In the genomic region with DNA sequence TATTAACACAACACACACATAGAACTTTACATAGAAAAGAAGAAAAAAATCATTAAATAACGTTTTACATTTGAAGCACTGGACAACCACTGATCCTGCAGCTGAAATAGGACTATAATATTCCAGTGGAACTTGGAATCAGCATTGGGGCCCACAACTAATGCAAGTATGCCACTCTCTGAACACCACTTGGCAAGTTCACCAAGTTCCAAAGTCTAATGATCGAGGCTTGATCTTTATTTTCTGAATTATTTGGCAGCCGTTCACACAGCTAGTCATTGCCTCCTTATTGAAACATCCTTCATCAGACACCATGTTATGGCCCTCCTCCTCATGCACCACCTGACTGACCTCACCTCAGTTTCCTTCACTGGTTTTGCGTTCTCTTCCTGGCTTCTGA, we compare ENCODE assay signal across 27 cellular contexts.
"Had no signal": no experiment of that assay in that cellular context is flagged by ENCODE, and none has a peak within 500 bp of the region (broad histone marks: within the 10 kb centered on the region; RNA-seq: fewer than 3 reads in every experiment).

No MANE protein-coding gene starts in this region.

- ATAC-seq: effector memory CD8-positive, alpha-beta T cell; esophagus mucosa; foreskin keratinocyte; gastrocnemius medialis; gastroesophageal sphincter; heart left ventricle had no signal

- FAIRE-seq: colon, endometrium, endothelial cell of umbilical vein, frontal cortex had no signal

- H3K36me3 ChIP-seq: colonic mucosa, esophagus muscularis mucosa, esophagus squamous epithelium, gastrocnemius medialis, gastroesophageal sphincter, heart left ventricle had no signal

- DNase-seq: colonic mucosa; cortex of kidney; dermis blood vessel endothelial cell; dorsolateral prefrontal cortex; effector CD4-positive, alpha-beta T cell; effector CD8-positive, alpha-beta T cell; effector memory CD4-positive, alpha-beta T cell; effector memory CD8-positive, alpha-beta T cell; endodermal cell; erythroblast; esophagus squamous epithelium; foreskin fibroblast; foreskin keratinocyte; foreskin melanocyte; gastrocnemius medialis; glutamatergic neuron; head of caudate nucleus; heart left ventricle had no signal

- H3K4me3 ChIP-seq: colonic mucosa, coronary artery, dorsolateral prefrontal cortex, esophagus muscularis mucosa, esophagus squamous epithelium, gastrocnemius medialis, gastroesophageal sphincter, heart left ventricle had no signal

- H3K4me1 ChIP-seq: colonic mucosa, esophagus muscularis mucosa, esophagus squamous epithelium, foreskin keratinocyte, gastrocnemius medialis, gastroesophageal sphincter, heart left ventricle had no signal

- H3K27me3 ChIP-seq: colonic mucosa, dorsolateral prefrontal cortex, esophagus muscularis mucosa, esophagus squamous epithelium, gastrocnemius medialis, gastroesophageal sphincter, heart left ventricle had no signal

- H3K27ac ChIP-seq: colonic mucosa, coronary artery, dorsolateral prefrontal cortex, epithelial cell of prostate, esophagus muscularis mucosa, esophagus squamous epithelium, foreskin keratinocyte, gastrocnemius medialis, gastroesophageal sphincter, heart left ventricle had no signal

- H3K9me3 ChIP-seq: colonic mucosa, esophagus muscularis mucosa, esophagus squamous epithelium, gastrocnemius medialis, gastroesophageal sphincter had no signal
